In genomic region chr3:147398841-147399534, GRCh38 we compare ENCODE assay signal across 27 cellular contexts. TPM values are rescaled to one million over a fixed set of nuclear protein-coding genes. Genes with fewer than 3 reads are reported as not detected.
DNase-seq lines count a peak whose midpoint lies in the region; ATAC-seq, FAIRE-seq and TF ChIP-seq lines count a peak whose summit lies in the region.
"Had no signal": no experiment of that assay in that cellular context is flagged by ENCODE, and none has a peak within 500 bp of the region (broad histone marks: within the 10 kb centered on the region; RNA-seq: fewer than 3 reads in every experiment).

No MANE protein-coding gene starts in this region.

- no peak overlapping the region for H4K91ac ChIP-seq in H9 (ENCODE audit: insufficient read length, low read depth, low read length)

- peaks cover 64% of the 10 kb centered on the region for H3K27me3 ChIP-seq in H9 (ENCODE audit: insufficient read depth, low read length)
- peaks cover 100% of the 10 kb centered on the region for H3K27me3 ChIP-seq in hepatocyte
- peaks cover 55 to 100% (median 93%) of the 10 kb centered on the region in 9 donors for H3K27me3 ChIP-seq in heart left ventricle
- H3K27me3 ChIP-seq in prostate gland (replicated peaks; ENCODE audit: insufficient read depth) = peaks cover 42% of the 10 kb centered on the region
- peaks cover 3 to 47% of the 10 kb centered on the region in 2 donors for H3K27me3 ChIP-seq in small intestine (ENCODE audit: control insufficient read depth in 2 of 2, insufficient read depth in 2 of 2, low read length in 2 of 2)
- H3K27me3 ChIP-seq: right lobe of liver had no signal

- H3K18ac ChIP-seq in H9 (ENCODE audit: insufficient read length, low read depth, low read length) = no peak overlapping the region

- H3K56ac ChIP-seq in H9 (ENCODE audit: insufficient read length, low read depth, low read length) = no peak overlapping the region

- H3K36me3 Mint-ChIP-seq in H9 (ENCODE audit: insufficient read depth in 1 of 3, low read depth in 3 of 3) (no peaks in the 10 kb centered on the region; a peak in 2 of 7 replicates), nephron progenitor cell (ENCODE audit: low read depth) (no peaks in the 10 kb centered on the region)

- H2BK15ac ChIP-seq in H9 (ENCODE audit: low read depth, low read length) = no peak overlapping the region

- H2AFZ ChIP-seq in H9 (ENCODE audit: low read length) = no peak overlapping the region
- H2AFZ ChIP-seq in hepatocyte = no peak overlapping the region

- no peak overlapping the region for H2BK120ac ChIP-seq in H9 (ENCODE audit: low read depth, low read length, poor library complexity, severe bottlenecking)

- H3T11ph ChIP-seq in H9 (ENCODE audit: low read length) = no peak overlapping the region

- peaks cover 100% of the 10 kb centered on the region for H3K27me3 Mint-ChIP-seq in H9 (ENCODE audit: low read depth)
- peaks cover 99% of the 10 kb centered on the region for H3K27me3 Mint-ChIP-seq in nephron progenitor cell (ENCODE audit: low read depth, poor library complexity)

- no peak overlapping the region for H4K5ac ChIP-seq in H9 (ENCODE audit: insufficient read length, low read depth, low read length)

- no peak overlapping the region for H2BK5ac ChIP-seq in H9 (ENCODE audit: insufficient read length, low read length)

- no peak for ATAC-seq in heart left ventricle
- ATAC-seq: activated T-cell treated with anti-CD3 and anti-CD28 coated beads, Interleukin-2, amount 50 U/mL, for 4 hours; left ventricle myocardium superior had no signal

- TF ChIP-seq POLR2A in heart left ventricle (IDR thresholded peaks at IDR 0.05) (no peak), prostate gland (IDR thresholded peaks at IDR 0.05) (no peak)

- H3K36me3 ChIP-seq in hepatocyte (replicated peaks; ENCODE audit: insufficient read depth, low read depth) (no peaks in the 10 kb centered on the region), heart left ventricle (no peaks in the 10 kb centered on the region), prostate gland (no peaks in the 10 kb centered on the region), small intestine (ENCODE audit: control insufficient read depth in 2 of 2, insufficient read depth in 2 of 2, low read length in 2 of 2) (no peaks in the 10 kb centered on the region)
- H3K36me3 ChIP-seq: right lobe of liver, thyroid gland had no signal

- H3K23me2 ChIP-seq in H9 (ENCODE audit: insufficient read length, low read depth, low read length, poor library complexity, severe bottlenecking) = peaks cover 13% of the 10 kb centered on the region

- H3K4me3 Mint-ChIP-seq in H9 = peak overlapping the region in 1 of 2 experiments; percentile 61; a peak in 2 of 5 replicates
- H3K4me3 Mint-ChIP-seq in nephron progenitor cell = peak overlapping the region; percentile 77
- H3K4me3 Mint-ChIP-seq: activated B cell treated with CpG ODN at 0.5 μM for 24 hours; activated CD4-positive, alpha-beta memory T cell treated with anti-CD3 and anti-CD28 coated beads, Interleukin-2, amount 10 ng/mL, durations not matched to agents 7 days and 5 days; activated naive CD4-positive, alpha-beta T cell treated with anti-CD3 and anti-CD28 coated beads, Interleukin-2, amount 10 ng/mL, durations not matched to agents 7 days and 5 days; activated T-cell treated with anti-CD3 and anti-CD28 coated beads, Interleukin-2, amount 50 U/mL, for 4 hours; dendritic cell treated with granulocyte-macrophage colony-stimulating factor and Interleukin-4, amounts not matched to agents 40 ng/mL and 50 ng/mL, for 4 days; HFFc6 had no signal

- H3K27ac ChIP-seq in H9 (ENCODE audit: insufficient read length, low read depth, low read length) (no peak overlapping the region), coronary artery (no peak overlapping the region), hepatocyte (no peak overlapping the region), heart left ventricle (no peak overlapping the region), prostate gland (no peak overlapping the region), small intestine (ENCODE audit: low read depth in 1 of 2, low read length in 1 of 2) (no peak overlapping the region)
- H3K27ac ChIP-seq: KMS-11, right lobe of liver, thyroid gland had no signal

- H3K9me2 ChIP-seq in hepatocyte (replicated peaks; ENCODE audit: insufficient read depth) = no peaks in the 10 kb centered on the region

- no peak overlapping the region for H3K4me3 ChIP-seq in coronary artery
- no peak overlapping the region for H3K4me3 ChIP-seq in hepatocyte
- no peak overlapping the region for H3K4me3 ChIP-seq in heart left ventricle
- H3K4me3 ChIP-seq in prostate gland = no peak overlapping the region
- no peak overlapping the region for H3K4me3 ChIP-seq in small intestine (ENCODE audit: low read depth in 1 of 2, low read length in 2 of 2)
- H3K4me3 ChIP-seq: right lobe of liver, thyroid gland had no signal

- no peak overlapping the region for H4K8ac ChIP-seq in H9 (replicated peaks; ENCODE audit: insufficient read length, low read depth, low read length)

- no peaks in the 10 kb centered on the region for H3K79me1 ChIP-seq in H9 (ENCODE audit: insufficient read depth, low read depth, low read length, poor library complexity, severe bottlenecking)

- H3K79me2 ChIP-seq in H9 (ENCODE audit: insufficient read depth, low read length) (no peaks in the 10 kb centered on the region), hepatocyte (no peaks in the 10 kb centered on the region)

- intact Hi-C loops in heart left ventricle (cut with DNase I) (no loop called here), prostate gland (cut with DNase I) (no loop called here)

- H3K9ac ChIP-seq in H9 (ENCODE audit: extremely low read depth, insufficient read length, low read length) = no peak overlapping the region
- H3K9ac ChIP-seq: KMS-11 had no signal

- no peak overlapping the region for H2AK5ac ChIP-seq in H9 (ENCODE audit: insufficient read length, low read length)

- H3K27ac Mint-ChIP-seq in H9 (no peak overlapping the region), nephron progenitor cell (no peak overlapping the region)
- H3K27ac Mint-ChIP-seq: activated B cell treated with CpG ODN at 0.5 μM for 24 hours; activated CD4-positive, alpha-beta memory T cell treated with anti-CD3 and anti-CD28 coated beads, Interleukin-2, amount 10 ng/mL, durations not matched to agents 7 days and 5 days; activated naive CD4-positive, alpha-beta T cell treated with anti-CD3 and anti-CD28 coated beads, Interleukin-2, amount 10 ng/mL, durations not matched to agents 7 days and 5 days; CD4-positive, alpha-beta memory T cell; dendritic cell treated with granulocyte-macrophage colony-stimulating factor and Interleukin-4, amounts not matched to agents 40 ng/mL and 50 ng/mL, for 4 days; HFFc6 had no signal

- WGBS in H9 (ENCODE audit: extremely low coverage, insufficient read length, low lambda C conversion rate) = no CpG with 5 or more reads among the region's 2 CpGs
- WGBS in hepatocyte (ENCODE audit: low lambda C conversion rate, missing lambda C conversion rate) = 47% methylated on average over 2 of the region's 2 CpGs
- WGBS in heart left ventricle, 4 donors = 46 to 55% (median 52%) methylated on average over 2 of the region's 2 CpGs
- WGBS in prostate gland = 48% methylated on average over 2 of the region's 2 CpGs
- 38 to 61% (median 43%) methylated on average over 2 of the region's 2 CpGs for WGBS in small intestine, 3 donors

- no peak overlapping the region for H3K14ac ChIP-seq in H9 (ENCODE audit: insufficient read depth, low read length)

- no peak overlapping the region for H2BK12ac ChIP-seq in H9 (ENCODE audit: insufficient read length, low read depth, low read length)

- TF ChIP-seq CTCF in H9 (conservative IDR thresholded peaks at IDR 0.05) = no peak
- TF ChIP-seq CTCF in coronary artery (IDR thresholded peaks at IDR 0.05) = no peak
- no peak for TF ChIP-seq CTCF in nephron progenitor cell (IDR thresholded peaks at IDR 0.05)
- no peak for TF ChIP-seq CTCF in hepatocyte (IDR thresholded peaks at IDR 0.05; ENCODE audit: poor library complexity)
- no peak for TF ChIP-seq CTCF in heart left ventricle (IDR thresholded peaks at IDR 0.05)
- TF ChIP-seq CTCF in prostate gland (IDR thresholded peaks at IDR 0.05) = no peak

- H3K9me3 Mint-ChIP-seq in H9 (peaks cover 3 to 11% of the 10 kb centered on the region in 2 experiments; a peak in 2 of 5 replicates), nephron progenitor cell (no peaks in the 10 kb centered on the region)
- H3K9me3 Mint-ChIP-seq: activated B cell treated with CpG ODN at 0.5 μM for 24 hours had no signal

- DNase-seq in H9 = no peak
- peak; percentile 38 for DNase-seq in NCI-H524 treated with DMSO at 0.1 percent for 48 hours (lab: John Stamatoyannopoulos, UW)
- peak; percentile 14 for DNase-seq in coronary artery (ENCODE audit: low spot score)
- no peak for DNase-seq in nephron progenitor cell
- DNase-seq in hepatocyte (ENCODE audit: low spot score) = no peak
- DNase-seq in heart left ventricle = no peak
- no peak for DNase-seq in prostate gland (ENCODE audit: low spot score)
- no peak for DNase-seq in small intestine
- DNase-seq: activated B cell treated with CpG ODN at 0.5 μM for 24 hours; activated CD4-positive, alpha-beta memory T cell treated with anti-CD3 and anti-CD28 coated beads, Interleukin-2, amount 10 ng/mL, durations not matched to agents 7 days and 5 days; activated naive CD4-positive, alpha-beta T cell treated with anti-CD3 and anti-CD28 coated beads, Interleukin-2, amount 10 ng/mL, durations not matched to agents 7 days and 5 days; activated T-cell treated with anti-CD3 and anti-CD28 coated beads, Interleukin-2, amount 50 U/mL, for 4 hours; CD4-positive, alpha-beta memory T cell; DMS79; HFFc6; left ventricle myocardium superior; NCI-H1092 treated with DMSO at 0.1 percent for 48 hours; NCI-H2107; NCI-H774; right lobe of liver; stimulated activated naive CD4-positive, alpha-beta T cell treated with Interleukin-2 at 50 U/mL for 16 hours; thyroid gland had no signal

- FAIRE-seq in small intestine (lab: Jason Lieb, UNC) = no peak

- H3K4me1 Mint-ChIP-seq in H9 (peaks cover 41 to 77% of the 10 kb centered on the region in 2 experiments), nephron progenitor cell (peaks cover 50% of the 10 kb centered on the region)
- H3K4me1 Mint-ChIP-seq: activated B cell treated with CpG ODN at 0.5 μM for 24 hours; activated CD4-positive, alpha-beta memory T cell treated with anti-CD3 and anti-CD28 coated beads, Interleukin-2, amount 10 ng/mL, durations not matched to agents 7 days and 5 days; activated naive CD4-positive, alpha-beta T cell treated with anti-CD3 and anti-CD28 coated beads, Interleukin-2, amount 10 ng/mL, durations not matched to agents 7 days and 5 days had no signal

- H3K4ac ChIP-seq in H9 (ENCODE audit: low read depth, low read length) = no peak overlapping the region

- H2BK20ac ChIP-seq in H9 (ENCODE audit: low read depth, low read length, poor library complexity, severe bottlenecking) = no peak overlapping the region

- no peak overlapping the region for H3K23ac ChIP-seq in H9 (ENCODE audit: insufficient read length, low read depth, low read length)

- H3K4me2 ChIP-seq in H9 (ENCODE audit: insufficient read depth, insufficient read length, low read length) (peak overlapping the region; percentile 88), hepatocyte (no peak overlapping the region)
- H3K4me2 ChIP-seq: KMS-11 had no signal

- no peaks in the 10 kb centered on the region for H4K20me1 ChIP-seq in H9 (ENCODE audit: control insufficient read depth, insufficient read depth, insufficient read length)
- no peaks in the 10 kb centered on the region for H4K20me1 ChIP-seq in hepatocyte (ENCODE audit: insufficient read depth, poor library complexity, severe bottlenecking)

- H3K4me1 ChIP-seq in H9 (ENCODE audit: insufficient read depth, low read length) (peaks cover 14% of the 10 kb centered on the region), hepatocyte (ENCODE audit: insufficient read depth) (no peaks in the 10 kb centered on the region), heart left ventricle (peaks cover 0 to 30% (median 0%) of the 10 kb centered on the region in 12 donors), prostate gland (replicated peaks) (no peaks in the 10 kb centered on the region), small intestine (ENCODE audit: control insufficient read depth in 2 of 2, insufficient read depth in 1 of 2, low read depth in 1 of 2, low read length in 1 of 2) (no peaks in the 10 kb centered on the region)
- H3K4me1 ChIP-seq: right lobe of liver had no signal

- H3K9me3 ChIP-seq in H9 (ENCODE audit: control insufficient read depth, low read depth, low read length) (no peaks in the 10 kb centered on the region), hepatocyte (ENCODE audit: low read depth) (no peaks in the 10 kb centered on the region), heart left ventricle (no peaks in the 10 kb centered on the region), prostate gland (no peaks in the 10 kb centered on the region), small intestine (ENCODE audit: control insufficient read depth, low read depth) (no peaks in the 10 kb centered on the region)
- H3K9me3 ChIP-seq: right lobe of liver, thyroid gland had no signal

RNA-seq across cellular contexts. Expression of gene ZIC4, which starts 7.4 kb away (rescaled TPM):
- total RNA-seq in H9 (2021) (not detected in 2 replicates), hepatocyte (0.08 and 0.17 TPM in 2 replicates), heart left ventricle (not detected), prostate gland (not detected)
- polyA plus RNA-seq in hepatocyte (not detected in 2 replicates), heart left ventricle (not detected), small intestine (not detected)
- total RNA-seq: activated B cell treated with CpG ODN at 0.5 μM for 24 hours; activated CD4-positive, alpha-beta memory T cell treated with anti-CD3 and anti-CD28 coated beads, Interleukin-2, amount 10 ng/mL, durations not matched to agents 7 days and 5 days; activated T-cell treated with anti-CD3 and anti-CD28 coated beads, Interleukin-2, amount 50 U/mL, for 4 hours; CD4-positive, alpha-beta memory T cell; left ventricle myocardium superior; SK-MEL-5; T-helper 2 cell treated with Interferon-gamma antibody and Interleukin-4, amounts not matched to agents 100 ng/mL and 5 ng/mL, for 36 hours; thyroid gland had no signal
- polyA plus RNA-seq: CD4-positive, alpha-beta memory T cell; esophagus had no signal

RNA-seq across cellular contexts. Expression of gene ZIC1, which starts 10.2 kb away (rescaled TPM):
- not detected in 2 replicates for total RNA-seq in H9 (2021)
- total RNA-seq in hepatocyte = 0.10 TPM in 1 of 2 replicates, not detected in the other
- not detected in 2 replicates for polyA plus RNA-seq in hepatocyte
- under 1 TPM in 1 of 9 donors, not detected in 8; 0.42 TPM for total RNA-seq in heart left ventricle
- not detected for polyA plus RNA-seq in heart left ventricle
- total RNA-seq in prostate gland = not detected
- not detected for polyA plus RNA-seq in small intestine
- total RNA-seq: activated B cell treated with CpG ODN at 0.5 μM for 24 hours; activated CD4-positive, alpha-beta memory T cell treated with anti-CD3 and anti-CD28 coated beads, Interleukin-2, amount 10 ng/mL, durations not matched to agents 7 days and 5 days; activated T-cell treated with anti-CD3 and anti-CD28 coated beads, Interleukin-2, amount 50 U/mL, for 4 hours; CD4-positive, alpha-beta memory T cell; left ventricle myocardium superior; T-helper 2 cell treated with Interferon-gamma antibody and Interleukin-4, amounts not matched to agents 100 ng/mL and 5 ng/mL, for 36 hours; thyroid gland had no signal
- polyA plus RNA-seq: CD4-positive, alpha-beta memory T cell; esophagus had no signal

Comparison
In these comparisons a context has a peak if more than half of its experiments do, and no peak if none do; other contexts are left out.
1. DNase-seq: peak in NCI-H524 treated with DMSO at 0.1 percent for 48 hours (single experiment) and coronary artery (single experiment); none in H9 (single experiment), nephron progenitor cell (single experiment), hepatocyte (single experiment), heart left ventricle (0 of 5), prostate gland (single experiment) and small intestine (single experiment).